Comparison of ENCODE assay signal across 8 cellular contexts in genomic region chr14:65290830-65291229, GRCh38.
A peak's percentile ranks its signal among the peaks of the same experiment; 100 is the strongest.
DNase-seq lines count a peak whose midpoint lies in the region; TF ChIP-seq lines count a peak whose summit lies in the region.

No MANE protein-coding gene starts in this region.

- no peak overlapping the region for H3K4me2 ChIP-seq in mesendoderm (ENCODE audit: low read length)

- no peaks in the 10 kb centered on the region for H3K79me1 ChIP-seq in mesendoderm (ENCODE audit: low read length)

- H2BK120ac ChIP-seq in mesendoderm (ENCODE audit: low read depth, low read length) = no peak overlapping the region

- no peaks in the 10 kb centered on the region for H3K36me3 ChIP-seq in mesendoderm (ENCODE audit: control insufficient read depth, insufficient read depth, low read length)
- H3K36me3 ChIP-seq in adrenal gland (replicated peaks in 1 of 2) = no peaks in the 10 kb centered on the region
- H3K36me3 ChIP-seq in ovary = no peaks in the 10 kb centered on the region

- no peak for TF ChIP-seq POLR2A in adrenal gland (IDR thresholded peaks at IDR 0.05)
- TF ChIP-seq POLR2A in ovary (IDR thresholded peaks at IDR 0.05) = no peak

- H3K27me3 ChIP-seq in mesendoderm (ENCODE audit: insufficient read depth, low read length, poor library complexity) = no peaks in the 10 kb centered on the region
- H3K27me3 ChIP-seq in adrenal gland = no peaks in the 10 kb centered on the region
- no peaks in the 10 kb centered on the region for H3K27me3 ChIP-seq in ovary

- peaks cover 14% of the 10 kb centered on the region for H3K36me3 Mint-ChIP-seq in activated T-cell treated with anti-CD3 and anti-CD28 coated beads, Interleukin-2, amount 50 U/mL, for 24 hours (ENCODE audit: low read depth)

- H3K4me3 ChIP-seq in AG10803 (ENCODE audit: low read length) (no peak overlapping the region), mesendoderm (ENCODE audit: low read length) (no peak overlapping the region), adrenal gland (no peak overlapping the region), ovary (no peak overlapping the region)

- no peak overlapping the region for H3K18ac ChIP-seq in mesendoderm (ENCODE audit: low read length)

- no peak overlapping the region for H3K4ac ChIP-seq in mesendoderm (ENCODE audit: low read depth, low read length)

- no peak overlapping the region for H3K27ac ChIP-seq in mesendoderm (ENCODE audit: low read depth, low read length)
- no peak overlapping the region for H3K27ac ChIP-seq in adrenal gland
- no peak overlapping the region for H3K27ac ChIP-seq in ovary

- H3K27ac Mint-ChIP-seq in activated T-cell treated with anti-CD3 and anti-CD28 coated beads, Interleukin-2, amount 50 U/mL, for 24 hours = peak overlapping the region; percentile 84

- H3K4me3 Mint-ChIP-seq in activated T-cell treated with anti-CD3 and anti-CD28 coated beads, Interleukin-2, amount 50 U/mL, for 24 hours = no peak overlapping the region

- DNase-seq in AG10803 (ENCODE audit: low read depth) (peak; percentile 94), HS-5 (ENCODE audit: low read depth) (peak; percentile 97), iris pigment epithelial cell (ENCODE audit: low read depth) (peak; percentile 88), mesendoderm (no peak), adrenal gland (no peak), ovary (no peak), NCI-H1694 (lab: John Stamatoyannopoulos, UW) (no peak)
- peak; percentile 60 for DNase-seq in activated T-cell treated with anti-CD3 and anti-CD28 coated beads, Interleukin-2, amount 50 U/mL, for 24 hours

- no peak overlapping the region for H2AK5ac ChIP-seq in mesendoderm (ENCODE audit: low read length)

- H3K9ac ChIP-seq in mesendoderm (ENCODE audit: low read length) = no peak overlapping the region

- H3K79me2 ChIP-seq in mesendoderm (ENCODE audit: control insufficient read depth, insufficient read depth, low read length) = no peaks in the 10 kb centered on the region

- H3K56ac ChIP-seq in mesendoderm (ENCODE audit: low read length) = no peak overlapping the region

- H3K4me1 ChIP-seq in mesendoderm (ENCODE audit: control insufficient read depth, low read depth, low read length) = peaks cover 3% of the 10 kb centered on the region
- no peaks in the 10 kb centered on the region for H3K4me1 ChIP-seq in adrenal gland (replicated peaks in 1 of 2)
- no peaks in the 10 kb centered on the region for H3K4me1 ChIP-seq in ovary (ENCODE audit: insufficient read depth)

- H4K5ac ChIP-seq in mesendoderm (ENCODE audit: low read length) = no peak overlapping the region

- H3K9me3 ChIP-seq in adrenal gland (replicated peaks in 1 of 3) = no peaks in the 10 kb centered on the region
- no peaks in the 10 kb centered on the region for H3K9me3 ChIP-seq in ovary

- peaks cover 60% of the 10 kb centered on the region for H3K4me1 Mint-ChIP-seq in activated T-cell treated with anti-CD3 and anti-CD28 coated beads, Interleukin-2, amount 50 U/mL, for 24 hours (ENCODE audit: low read depth)

- no peak overlapping the region for H4K8ac ChIP-seq in mesendoderm (ENCODE audit: low read depth, low read length)

- no peaks in the 10 kb centered on the region for H3K9me3 Mint-ChIP-seq in activated T-cell treated with anti-CD3 and anti-CD28 coated beads, Interleukin-2, amount 50 U/mL, for 24 hours

- H3K27me3 Mint-ChIP-seq in activated T-cell treated with anti-CD3 and anti-CD28 coated beads, Interleukin-2, amount 50 U/mL, for 24 hours = no peaks in the 10 kb centered on the region

- H3K23ac ChIP-seq in mesendoderm (ENCODE audit: low read length) = no peak overlapping the region

- intact Hi-C loops in adrenal gland (cut with DNase I) = no loop called here
- intact Hi-C loops in ovary (cut with DNase I) = no loop called here

- TF ChIP-seq EP300 in ovary (IDR thresholded peaks at IDR 0.05) = no peak

- TF ChIP-seq CTCF in AG10803 (conservative IDR thresholded peaks at IDR 0.05; ENCODE audit: low read length) (no peak), adrenal gland (IDR thresholded peaks at IDR 0.05) (no peak), ovary (IDR thresholded peaks at IDR 0.05) (no peak)

- H2BK5ac ChIP-seq in mesendoderm (ENCODE audit: low read length) = no peak overlapping the region

- no CpG with 5 or more reads among the region's 3 CpGs for WGBS in mesendoderm (ENCODE audit: extremely low coverage, insufficient coverage, low lambda C conversion rate)
- 79 to 88% (median 85%) methylated on average over 3 of the region's 3 CpGs for WGBS in adrenal gland, 4 donors
- 89 to 98% (median 94%) methylated on average over 3 of the region's 3 CpGs for WGBS in ovary, 3 donors

- no peak overlapping the region for H2BK15ac ChIP-seq in mesendoderm (replicated peaks; ENCODE audit: low read depth)

Comparison
In these comparisons a context has a peak if more than half of its experiments do, and no peak if none do; other contexts are left out.
1. DNase-seq: peak in AG10803 (single experiment), HS-5 (single experiment), activated T-cell treated with anti-CD3 and anti-CD28 coated beads, Interleukin-2, amount 50 U/mL, for 24 hours (single experiment) and iris pigment epithelial cell (single experiment); none in mesendoderm (single experiment), adrenal gland (0 of 7), ovary (0 of 5) and NCI-H1694 (single experiment).